16 cellular contexts compared by ENCODE assay signal in the genomic region with DNA sequence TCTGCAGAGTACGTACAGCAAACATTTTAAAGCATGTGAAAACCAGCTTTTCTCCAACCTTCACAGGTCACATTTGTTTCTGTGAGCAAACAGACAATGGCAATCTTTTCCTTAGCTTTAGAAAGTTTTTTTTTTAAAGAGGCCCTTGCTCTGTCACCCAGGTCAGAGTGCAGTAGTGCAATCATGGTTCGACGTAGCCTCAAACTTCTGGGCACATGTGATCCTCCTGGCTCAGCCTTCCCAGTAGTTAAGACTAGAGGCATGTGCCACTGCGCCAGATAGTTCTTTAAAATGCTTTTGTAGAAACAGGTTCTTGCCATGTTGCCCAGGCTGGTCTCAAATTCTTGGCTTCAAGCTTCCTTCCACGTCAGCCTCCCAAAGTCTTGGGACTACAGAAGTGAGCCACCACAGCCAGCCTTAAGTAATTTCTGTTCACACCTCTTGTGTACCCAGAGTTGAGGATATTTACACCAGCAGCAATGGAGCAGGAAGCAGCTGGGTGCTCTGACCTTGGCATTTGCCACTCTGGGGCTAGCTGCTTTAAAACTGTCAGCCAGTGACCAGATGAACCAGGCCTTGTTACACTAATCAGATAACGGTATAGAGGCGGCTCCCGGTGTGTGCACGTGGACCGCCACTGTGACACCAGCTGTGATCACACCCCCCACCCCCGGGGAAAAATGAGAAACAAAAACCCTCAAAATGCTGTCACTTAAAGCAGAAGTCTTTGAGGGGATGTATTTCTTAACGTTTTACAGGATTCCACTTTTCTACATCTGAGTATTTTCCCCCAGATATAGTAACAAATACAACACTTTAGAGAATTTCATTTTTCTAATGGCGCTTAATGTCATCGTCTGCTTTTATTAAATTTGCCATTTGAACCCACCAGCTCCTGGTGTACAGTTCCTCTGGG.
"Had no signal": no experiment of that assay in that cellular context is flagged by ENCODE, and none has a peak within 500 bp of the region (broad histone marks: within the 10 kb centered on the region; RNA-seq: fewer than 3 reads in every experiment).

No MANE protein-coding gene starts in this region.

- H3K27ac ChIP-seq: brain microvascular endothelial cell, spleen had no signal

- H3K9me3 ChIP-seq: mucosa of descending colon had no signal

- H3K4me3 ChIP-seq: lung, mucosa of descending colon, spleen had no signal

- H3K4me1 Mint-ChIP-seq: naive thymus-derived CD8-positive, alpha-beta T cell; stimulated activated naive B cell treated with anti-CD40 and anti-IgM and Interleukin-4, amounts not matched to agents 10 μg/mL and 1 μg/mL and 100 μg/mL, for 72 hours had no signal

- H3K27me3 ChIP-seq: brain microvascular endothelial cell, spleen had no signal

- H3K9me3 Mint-ChIP-seq: endodermal cell had no signal

- DNase-seq: activated CD4-positive, alpha-beta memory T cell treated with anti-CD3 and anti-CD28 coated beads for 36 hours; activated gamma-delta T cell; activated T-cell treated with anti-CD3 and anti-CD28 coated beads, Interleukin-2, amount 50 U/mL, for 48 hours; brain microvascular endothelial cell; cerebellar nuclear complex; endodermal cell; left colon; mucosa of descending colon; naive thymus-derived CD8-positive, alpha-beta T cell; spleen; stimulated activated CD4-positive, alpha-beta T cell treated with anti-CD3 and anti-CD28 coated beads, Interleukin-1b, Interleukin-23, amount 100 ng/mL, for 48 hours; stimulated activated naive B cell treated with anti-CD40 and anti-IgM and Interleukin-4, amounts not matched to agents 10 μg/mL and 1 μg/mL and 100 μg/mL, for 72 hours; trophoblast cell had no signal

- H3K27me3 Mint-ChIP-seq: activated CD4-positive, alpha-beta memory T cell treated with anti-CD3 and anti-CD28 coated beads for 36 hours; activated naive CD8-positive, alpha-beta T cell; stimulated activated naive B cell treated with anti-CD40 and anti-IgM and Interleukin-4, amounts not matched to agents 10 μg/mL and 1 μg/mL and 100 μg/mL, for 72 hours had no signal

- ATAC-seq: left colon; mucosa of descending colon; naive thymus-derived CD8-positive, alpha-beta T cell; right cardiac atrium; stimulated activated naive B cell treated with anti-CD40 and anti-IgM and Interleukin-4, amounts not matched to agents 10 μg/mL and 1 μg/mL and 100 μg/mL, for 72 hours had no signal

- H3K27ac Mint-ChIP-seq: activated CD4-positive, alpha-beta memory T cell treated with anti-CD3 and anti-CD28 coated beads for 36 hours; activated naive CD8-positive, alpha-beta T cell; endodermal cell; naive thymus-derived CD8-positive, alpha-beta T cell; stimulated activated naive B cell treated with anti-CD40 and anti-IgM and Interleukin-4, amounts not matched to agents 10 μg/mL and 1 μg/mL and 100 μg/mL, for 72 hours had no signal

- H3K4me3 Mint-ChIP-seq: activated CD4-positive, alpha-beta memory T cell treated with anti-CD3 and anti-CD28 coated beads for 36 hours; activated naive CD8-positive, alpha-beta T cell; endodermal cell; naive thymus-derived CD8-positive, alpha-beta T cell; stimulated activated naive B cell treated with anti-CD40 and anti-IgM and Interleukin-4, amounts not matched to agents 10 μg/mL and 1 μg/mL and 100 μg/mL, for 72 hours had no signal

- H3K36me3 Mint-ChIP-seq: activated CD4-positive, alpha-beta memory T cell treated with anti-CD3 and anti-CD28 coated beads for 36 hours; naive thymus-derived CD8-positive, alpha-beta T cell had no signal
